17 cellular contexts compared by ENCODE assay signal in genomic region chr6:121247386-121247785, GRCh38.
DNase-seq lines count a peak whose midpoint lies in the region; ATAC-seq, FAIRE-seq and TF ChIP-seq lines count a peak whose summit lies in the region.
"Had no signal": no experiment of that assay in that cellular context is flagged by ENCODE, and none has a peak within 500 bp of the region (broad histone marks: within the 10 kb centered on the region; RNA-seq: fewer than 3 reads in every experiment).

No MANE protein-coding gene starts in this region.

- H3K79me2 ChIP-seq in MM.1S (ENCODE audit: low read length) = no peaks in the 10 kb centered on the region

- H3K4me3 Mint-ChIP-seq in activated T-cell treated with anti-CD3 and anti-CD28 coated beads, Interleukin-2, amount 50 U/mL, for 24 hours = no peak overlapping the region
- H3K4me3 Mint-ChIP-seq in endothelial cell (ENCODE audit: unreplicated experiment) = no peak overlapping the region
- H3K4me3 Mint-ChIP-seq: CD8-positive, alpha-beta memory T cell had no signal

- peaks cover 84% of the 10 kb centered on the region for H3K36me3 Mint-ChIP-seq in activated T-cell treated with anti-CD3 and anti-CD28 coated beads, Interleukin-2, amount 50 U/mL, for 24 hours (ENCODE audit: low read depth)
- no peaks in the 10 kb centered on the region for H3K36me3 Mint-ChIP-seq in endothelial cell (ENCODE audit: low read depth, unreplicated experiment)

- no peaks in the 10 kb centered on the region for H4K20me1 ChIP-seq in MM.1S (ENCODE audit: insufficient read depth, low read length)

- DNase-seq in activated T-cell treated with anti-CD3 and anti-CD28 coated beads, Interleukin-2, amount 50 U/mL, for 24 hours = no peak
- no peak for DNase-seq in activated T-cell treated with anti-CD3 and anti-CD28 coated beads for 4 hours
- DNase-seq in MM.1S = peak; percentile 70
- peak; percentile 87 for DNase-seq in choroid plexus epithelial cell (ENCODE audit: low read depth)
- DNase-seq in stimulated activated naive CD8-positive, alpha-beta T cell treated with anti-CD3 and anti-CD28 coated beads, Interleukin-15, Interleukin-2, amounts not matched to agents 100 U/mL and 50 U/mL, for 24 hours = no peak
- no peak for DNase-seq in kidney
- DNase-seq in endothelial cell (ENCODE audit: low spot score) = no peak
- DNase-seq: CD8-positive, alpha-beta memory T cell; cortex of kidney; erythroblast; left cardiac atrium; NCI-H2029; NCI-H526 treated with DMSO at 0.1 percent for 48 hours; posterior cingulate gyrus; stimulated activated CD4-positive, alpha-beta T cell treated with anti-CD3 and anti-CD28 coated beads, Interleukin-12 subunit alpha, Interleukin-12 subunit beta, amount 100 ng/mL, for 4 hours had no signal

- H3F3A ChIP-seq in MM.1S (ENCODE audit: insufficient read depth, low read length) = 0 out of 2 replicates have a peak, but pooled peaks cover 4% of the 10 kb centered on the region

- peaks cover 9% of the 10 kb centered on the region for H3K4me1 Mint-ChIP-seq in activated T-cell treated with anti-CD3 and anti-CD28 coated beads, Interleukin-2, amount 50 U/mL, for 24 hours (ENCODE audit: low read depth)
- H3K4me1 Mint-ChIP-seq in endothelial cell (ENCODE audit: unreplicated experiment) = no peaks in the 10 kb centered on the region
- H3K4me1 Mint-ChIP-seq: CD8-positive, alpha-beta memory T cell had no signal

- H3K36me3 ChIP-seq in MM.1S (replicated peaks; ENCODE audit: insufficient read depth, low read length) (no peaks in the 10 kb centered on the region), kidney (ENCODE audit: control insufficient read depth in 1 of 2, insufficient read depth in 2 of 2, low read length in 2 of 2) (no peaks in the 10 kb centered on the region)

- peak; percentile 63 for ATAC-seq in stimulated activated naive CD8-positive, alpha-beta T cell treated with anti-CD3 and anti-CD28 coated beads, Interleukin-15, Interleukin-2, amounts not matched to agents 100 U/mL and 50 U/mL, for 24 hours
- no peak for ATAC-seq in GM21737 (IDR thresholded peaks at IDR 0.05; ENCODE audit: unreplicated experiment)
- ATAC-seq: left cardiac atrium had no signal

- H2AFZ ChIP-seq in MM.1S (ENCODE audit: low read length) = no peak overlapping the region

- no peaks in the 10 kb centered on the region for H3K27me3 ChIP-seq in MM.1S (replicated peaks; ENCODE audit: insufficient read depth, low read length)

- peak overlapping the region; percentile 18 for H3K27ac Mint-ChIP-seq in activated T-cell treated with anti-CD3 and anti-CD28 coated beads, Interleukin-2, amount 50 U/mL, for 24 hours
- no peak overlapping the region for H3K27ac Mint-ChIP-seq in endothelial cell (ENCODE audit: unreplicated experiment)
- H3K27ac Mint-ChIP-seq: CD8-positive, alpha-beta memory T cell had no signal

- FAIRE-seq in kidney (lab: Jason Lieb, UNC) = no peak
- FAIRE-seq: GM12892 had no signal

- H3K27ac ChIP-seq in MM.1S (ENCODE audit: low read length) (no peak overlapping the region), kidney (ENCODE audit: low read depth in 2 of 2, low read length in 2 of 2) (no peak overlapping the region)

- intact Hi-C loops in kidney (cut with DNase I) = no loop called here

- no peaks in the 10 kb centered on the region; the same call in 1 of the 2 replicates for H3K9me3 ChIP-seq in MM.1S (replicated peaks; ENCODE audit: insufficient read depth, low read length)
- peaks cover 2 to 19% of the 10 kb centered on the region in 2 donors for H3K9me3 ChIP-seq in kidney (ENCODE audit: control insufficient read depth in 1 of 2, low read length in 2 of 2)

- H3K4me1 ChIP-seq in MM.1S (ENCODE audit: low read length) = no peaks in the 10 kb centered on the region
- H3K4me1 ChIP-seq in kidney (ENCODE audit: control insufficient read depth in 1 of 2, insufficient read depth in 1 of 2, low read depth in 1 of 2, low read length in 2 of 2) = no peaks in the 10 kb centered on the region

- H3K4me2 ChIP-seq in MM.1S (ENCODE audit: low read depth, low read length) = peak overlapping the region; percentile 15; the same call in 1 of the 2 replicates

- H3K9me2 ChIP-seq in MM.1S (replicated peaks; ENCODE audit: insufficient read depth, low read length) = no peaks in the 10 kb centered on the region

- H3K9me3 Mint-ChIP-seq in activated T-cell treated with anti-CD3 and anti-CD28 coated beads, Interleukin-2, amount 50 U/mL, for 24 hours = peaks cover 52% of the 10 kb centered on the region
- H3K9me3 Mint-ChIP-seq in endothelial cell (ENCODE audit: unreplicated experiment) = no peaks in the 10 kb centered on the region

- H3K4me3 ChIP-seq in MM.1S (ENCODE audit: low read length) (no peak overlapping the region), choroid plexus epithelial cell (ENCODE audit: low read depth, low read length) (no peak overlapping the region), kidney (ENCODE audit: low read length in 2 of 2) (no peak overlapping the region)

- TF ChIP-seq CTCF in MM.1S (IDR thresholded peaks at IDR 0.05; ENCODE audit: low read length) (no peak), choroid plexus epithelial cell (conservative IDR thresholded peaks at IDR 0.05; ENCODE audit: low read depth, low read length) (no peak), kidney (IDR thresholded peaks at IDR 0.05; ENCODE audit: borderline replicate concordance, extremely low read depth, insufficient read depth) (no peak), endothelial cell (IDR thresholded peaks at IDR 0.05; ENCODE audit: unreplicated experiment) (no peak)

- H3K9ac ChIP-seq in MM.1S (ENCODE audit: low read length) (no peak overlapping the region), kidney (ENCODE audit: low read length in 2 of 2) (no peak overlapping the region)

- no peaks in the 10 kb centered on the region for H3K27me3 Mint-ChIP-seq in activated T-cell treated with anti-CD3 and anti-CD28 coated beads, Interleukin-2, amount 50 U/mL, for 24 hours
- peaks cover 2% of the 10 kb centered on the region for H3K27me3 Mint-ChIP-seq in endothelial cell (ENCODE audit: unreplicated experiment)
- H3K27me3 Mint-ChIP-seq: CD8-positive, alpha-beta memory T cell had no signal

Comparison
In these comparisons a context has a peak if more than half of its experiments do, and no peak if none do; other contexts are left out.
1. DNase-seq: peak in MM.1S (single experiment) and choroid plexus epithelial cell (single experiment); none in activated T-cell treated with anti-CD3 and anti-CD28 coated beads, Interleukin-2, amount 50 U/mL, for 24 hours (single experiment), activated T-cell treated with anti-CD3 and anti-CD28 coated beads for 4 hours (single experiment), stimulated activated naive CD8-positive, alpha-beta T cell treated with anti-CD3 and anti-CD28 coated beads, Interleukin-15, Interleukin-2, amounts not matched to agents 100 U/mL and 50 U/mL, for 24 hours (single experiment), kidney (single experiment) and endothelial cell (single experiment).